ENCODE assay signal across 28 cellular contexts in genomic region chr7:112331495-112331894, GRCh38.
A peak's percentile ranks its signal among the peaks of the same experiment; 100 is the strongest.
DNase-seq lines count a peak whose midpoint lies in the region; ATAC-seq, FAIRE-seq and TF ChIP-seq lines count a peak whose summit lies in the region.
"Had no signal": no experiment of that assay in that cellular context is flagged by ENCODE, and none has a peak within 500 bp of the region (broad histone marks: within the 10 kb centered on the region; RNA-seq: fewer than 3 reads in every experiment).

No MANE protein-coding gene starts in this region.

- H3K27ac ChIP-seq in GM23338 (ENCODE audit: low read depth) (peak overlapping the region; percentile 4; the same call in 1 of the 2 replicates), iPS-18a (ENCODE audit: low read length) (no peak overlapping the region)

- peak; percentile 65 for DNase-seq in GM23338 (ENCODE audit: low spot score)
- DNase-seq in HuH-7 (ENCODE audit: low spot score) = peak; percentile 31
- peak; percentile 46 for DNase-seq in renal cortical epithelial cell (ENCODE audit: low read depth)
- no peak for DNase-seq in D721Med (ENCODE audit: insufficient read length, low spot score)
- DNase-seq: C1 segment of cervical spinal cord; CD4-positive, alpha-beta memory T cell; COR-L47; DMS 273 treated with DMSO at 0.1 percent for 48 hours; DMS79; GF-D8; Karpas-422; NCI-H1092 treated with DMSO at 0.1 percent for 48 hours; NCI-H1436 treated with DMSO at 0.1 percent for 48 hours; NCI-H187 treated with DMSO at 0.1 percent for 48 hours; NCI-H2171 treated with DMSO at 0.1 percent for 48 hours; NCI-H345; NCI-H524; NCI-H774; SK-N-SH; SW 1271 had no signal

- TF ChIP-seq CTCF in GM23338 (conservative IDR thresholded peaks at IDR 0.05; ENCODE audit: low read depth in 2 of 2) = no peak
- no peak for TF ChIP-seq CTCF in D721Med (IDR thresholded peaks at IDR 0.05; ENCODE audit: insufficient read depth, missing control alignments)

- H3K4me1 ChIP-seq in GM23338 (ENCODE audit: insufficient read depth) = peaks cover 33% of the 10 kb centered on the region
- H3K4me1 ChIP-seq in iPS-18a (ENCODE audit: control insufficient read depth, low read depth, low read length) = peaks cover 13% of the 10 kb centered on the region

- H3K4me3 ChIP-seq in GM23338 = no peak overlapping the region
- no peak overlapping the region for H3K4me3 ChIP-seq in iPS-18a (ENCODE audit: low read length)

- H3K4me3 Mint-ChIP-seq in GM23338 = no peak overlapping the region
- H3K4me3 Mint-ChIP-seq: CD4-positive, alpha-beta memory T cell; T-helper 1 cell treated with Interleukin-12 subunit alpha and Interleukin-12 subunit beta and Interleukin-4 antibody, amounts not matched to agents 30 μg/mL and 1 μg/mL, for 36 hours had no signal

- H3K36me3 ChIP-seq in GM23338 (ENCODE audit: insufficient read depth) (no peaks in the 10 kb centered on the region), iPS-18a (ENCODE audit: control insufficient read depth, low read depth, low read length) (peaks cover 8% of the 10 kb centered on the region)

- no peaks in the 10 kb centered on the region for H3K9me2 ChIP-seq in GM23338 (ENCODE audit: insufficient read depth)
- H3K9me2 ChIP-seq: SK-N-SH had no signal

- H3K4me2 ChIP-seq in GM23338 = peak overlapping the region; percentile 8; the same call in 1 of the 2 replicates
- H3K4me2 ChIP-seq: SK-N-SH had no signal

- H3K79me2 ChIP-seq in GM23338 (replicated peaks; ENCODE audit: insufficient read depth) = no peaks in the 10 kb centered on the region

- H3K27me3 ChIP-seq in GM23338 (ENCODE audit: insufficient read depth) (no peaks in the 10 kb centered on the region), iPS-18a (ENCODE audit: control insufficient read depth, insufficient read depth, low read length) (no peaks in the 10 kb centered on the region)

- no peaks in the 10 kb centered on the region for H3K27me3 Mint-ChIP-seq in GM23338 (ENCODE audit: insufficient read depth, low read depth, poor library complexity)
- H3K27me3 Mint-ChIP-seq: CD4-positive, alpha-beta memory T cell had no signal

- no peaks in the 10 kb centered on the region for H3K9me3 Mint-ChIP-seq in GM23338
- H3K9me3 Mint-ChIP-seq: CD4-positive, alpha-beta memory T cell; T-helper 1 cell treated with Interleukin-12 subunit alpha and Interleukin-12 subunit beta and Interleukin-4 antibody, amounts not matched to agents 30 μg/mL and 1 μg/mL, for 36 hours had no signal

- ATAC-seq in GM23338 (peak; percentile 34; the same call in 1 of the 3 replicates), GM21526 (IDR thresholded peaks at IDR 0.05; ENCODE audit: low FRiP score, unreplicated experiment) (no peak), HG03521 (IDR thresholded peaks at IDR 0.05; ENCODE audit: unreplicated experiment) (no peak)

- H3K9ac ChIP-seq in iPS-18a (ENCODE audit: low read length) = peak overlapping the region; percentile 5
- H3K9ac ChIP-seq: SK-N-SH had no signal

- H3K9me3 ChIP-seq in iPS-18a (ENCODE audit: control insufficient read depth, low read depth, low read length) = no peaks in the 10 kb centered on the region
- H3K9me3 ChIP-seq: SK-N-SH had no signal

- no peaks in the 10 kb centered on the region for H3F3A ChIP-seq in GM23338 (replicated peaks; ENCODE audit: low read depth)

- peaks cover 37% of the 10 kb centered on the region for H3K4me1 Mint-ChIP-seq in GM23338
- H3K4me1 Mint-ChIP-seq: CD4-positive, alpha-beta memory T cell had no signal

- no peaks in the 10 kb centered on the region for H4K20me1 ChIP-seq in GM23338 (replicated peaks; ENCODE audit: insufficient read depth)

- no peak overlapping the region for H2AFZ ChIP-seq in GM23338

- H3K27ac Mint-ChIP-seq in GM23338 = no peak overlapping the region
- H3K27ac Mint-ChIP-seq: CD4-positive, alpha-beta memory T cell; T-helper 1 cell treated with Interleukin-12 subunit alpha and Interleukin-12 subunit beta and Interleukin-4 antibody, amounts not matched to agents 30 μg/mL and 1 μg/mL, for 36 hours had no signal

- FAIRE-seq in D721Med (lab: Jason Lieb, UNC) = no peak
- FAIRE-seq: GM12892, H54, HTR-8/SVneo, RCC 7860 had no signal

- H3K36me3 Mint-ChIP-seq in GM23338 (ENCODE audit: low read depth) = peaks cover 21% of the 10 kb centered on the region

TF ChIP-seq in GM23338, 12 proteins besides CTCF, POLR2A, EP300 and RAD21:
- TF ChIP-seq ZNF114 (CRISPR knock-in tag; IDR thresholded peaks at IDR 0.05) (no peak), ZNF331 (CRISPR knock-in tag; IDR thresholded peaks at IDR 0.05; ENCODE audit: low read depth) (no peak)
